ENCODE assay signal across 8 cellular contexts in the genomic region with DNA sequence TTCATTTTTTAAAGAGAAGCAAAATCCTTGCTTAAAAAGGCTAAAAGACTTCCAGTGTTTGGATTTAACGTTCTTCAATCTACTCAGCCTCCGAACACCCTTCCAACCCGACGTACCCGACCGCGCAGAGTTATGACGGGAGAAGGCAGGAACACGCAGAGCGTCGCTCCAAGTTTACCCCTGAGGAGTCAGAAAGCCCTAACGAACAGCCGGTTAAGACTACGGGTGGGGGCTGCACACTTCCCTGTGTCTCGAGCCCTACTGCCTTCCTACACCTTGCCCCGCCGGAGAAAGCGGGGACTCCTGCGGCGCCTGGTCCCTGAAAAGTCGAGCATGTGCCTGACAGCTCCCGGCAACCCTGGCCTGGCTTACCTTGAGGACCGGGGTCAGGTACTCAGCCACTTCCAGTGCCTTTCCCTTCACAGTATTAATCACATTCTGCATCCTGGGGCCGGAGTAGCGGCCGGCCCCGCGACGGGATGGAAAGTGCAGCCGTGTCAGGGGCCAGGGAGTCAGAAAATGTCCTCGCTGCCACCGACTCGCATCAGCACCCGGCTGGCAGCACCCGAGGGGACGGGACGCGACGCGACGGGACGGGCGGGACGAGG. TPM values are rescaled to one million over a fixed set of nuclear protein-coding genes. Genes with fewer than 3 reads are reported as not detected.
DNase-seq lines count a peak whose midpoint lies in the region; ATAC-seq, FAIRE-seq and TF ChIP-seq lines count a peak whose summit lies in the region.

No MANE protein-coding gene starts in this region.

- CTCF ChIA-PET in HCT116 (lab: Charles Lee), result interaction anchor here (1.7 kb wide), 1 partner anchor 450 kb away, joined by 4 read pairs; no protein-coding TSS in a partner anchor

- peaks cover 17% of the 10 kb centered on the region for H3F3A ChIP-seq in MM.1S (ENCODE audit: insufficient read depth, low read length)

- TF ChIP-seq RAD21 in HCT116 (IDR thresholded peaks at IDR 0.05; ENCODE audit: low read depth), result no peak

- peak; percentile 64 for DNase-seq in HCT116 (ENCODE audit: low read depth, low spot score)
- peak; percentile 72 for DNase-seq in MM.1S
- peak; percentile 66 for DNase-seq in T follicular helper cell (ENCODE audit: low read depth)
- DNase-seq in astrocyte (ENCODE audit: low read depth), result peak; percentile 82
- DNase-seq in hypothalamus (lab: John Stamatoyannopoulos, UW), result peak in 36 of 51 donors; percentile 3 to 83 (median 58)
- DNase-seq in retinal pigment epithelial cell (ENCODE audit: low read depth), result peak; percentile 72

- TF ChIP-seq CTCF in GM12875 (IDR thresholded peaks at IDR 0.05; ENCODE audit: borderline replicate concordance, insufficient read depth, low read depth, low read length) (no peak), HCT116 (IDR thresholded peaks at IDR 0.05 in 2 of 3, conservative IDR thresholded peaks at IDR 0.05 in 1 of 3; ENCODE audit: borderline replicate concordance in 1 of 3, insufficient read depth in 1 of 3, low read depth in 2 of 3, low read length in 2 of 3) (no peak), MM.1S (IDR thresholded peaks at IDR 0.05; ENCODE audit: low read length) (no peak), astrocyte (IDR thresholded peaks at IDR 0.05; ENCODE audit: insufficient read depth, low read depth, low read length) (no peak), retinal pigment epithelial cell (conservative IDR thresholded peaks at IDR 0.05; ENCODE audit: low read depth, low read length) (no peak)

- POLR2A ChIA-PET in HCT116 (lab: Charles Lee), result interaction anchor here (1.5 to 1.6 kb wide), 2 partner anchors 25 to 79 kb away, joined by 3 read pairs; no protein-coding TSS in a partner anchor

- RAD21 ChIA-PET in HCT116 (lab: Charles Lee; ENCODE audit: low non-redundant PET in 1 of 2, low total read pairs in 2 of 2, uncharacterized antibody in 2 of 2, unreplicated experiment in 2 of 2), result no interaction called here

- H4K20me1 ChIP-seq in HCT116 (ENCODE audit: insufficient read depth), result no peaks in the 10 kb centered on the region
- H4K20me1 ChIP-seq in MM.1S (ENCODE audit: insufficient read depth, low read length), result no peaks in the 10 kb centered on the region
- no peaks in the 10 kb centered on the region for H4K20me1 ChIP-seq in astrocyte (ENCODE audit: insufficient read depth, low read length)

- H3K9me2 ChIP-seq in HCT116 (ENCODE audit: insufficient read depth) (no peaks in the 10 kb centered on the region), MM.1S (replicated peaks; ENCODE audit: insufficient read depth, low read length) (no peaks in the 10 kb centered on the region)

- H3K27ac ChIP-seq in HCT116 (ENCODE audit: low read depth, low read length) (peak overlapping the region; percentile 75), MM.1S (ENCODE audit: low read length) (peak overlapping the region; percentile 83), astrocyte (ENCODE audit: low read depth, low read length) (peak overlapping the region; percentile 98)

- no peaks in the 10 kb centered on the region for H3K9me3 ChIP-seq in HCT116 (ENCODE audit: control insufficient read depth in 1 of 2, insufficient read depth in 1 of 2, low read depth in 1 of 2, low read length in 2 of 2)
- H3K9me3 ChIP-seq in MM.1S (replicated peaks; ENCODE audit: insufficient read depth, low read length), result no peaks in the 10 kb centered on the region
- H3K9me3 ChIP-seq in astrocyte (ENCODE audit: insufficient read depth, low read depth, low read length), result no peaks in the 10 kb centered on the region

- H3K9ac ChIP-seq in HCT116 (ENCODE audit: low read length) (peak overlapping the region; percentile 81), MM.1S (ENCODE audit: low read length) (peak overlapping the region; percentile 89), astrocyte (ENCODE audit: low read length) (peak overlapping the region; percentile 95)

- peaks cover 39% of the 10 kb centered on the region for H3K79me2 ChIP-seq in HCT116 (ENCODE audit: insufficient read depth, low read length)
- peaks cover 55% of the 10 kb centered on the region for H3K79me2 ChIP-seq in MM.1S (ENCODE audit: low read length)
- H3K79me2 ChIP-seq in astrocyte (ENCODE audit: insufficient read depth, low read length), result peaks cover 42% of the 10 kb centered on the region

- H3K4me3 Mint-ChIP-seq in astrocyte (ENCODE audit: unreplicated experiment), result peak overlapping the region; percentile 96

- H3K4me2 ChIP-seq in HCT116 (ENCODE audit: low read length), result peak overlapping the region; percentile 81
- H3K4me2 ChIP-seq in MM.1S (ENCODE audit: low read depth, low read length), result peak overlapping the region; percentile 77
- peak overlapping the region; percentile 88 for H3K4me2 ChIP-seq in astrocyte (ENCODE audit: low read length)

- peaks cover 9 to 11% of the 10 kb centered on the region in 2 experiments; a peak in 3 of 4 replicates for H3K4me1 ChIP-seq in HCT116 (ENCODE audit: control insufficient read depth in 1 of 2, insufficient read depth in 2 of 2, low read length in 2 of 2)
- H3K4me1 ChIP-seq in MM.1S (ENCODE audit: low read length), result peaks cover 19% of the 10 kb centered on the region
- H3K4me1 ChIP-seq in astrocyte (ENCODE audit: insufficient read depth, low read length), result peaks cover 8% of the 10 kb centered on the region

- BruUV-seq in HCT116 (replicated peaks; lab: Mats Ljungman, UMichigan), result TSS peak; percentile 54

- H2AFZ ChIP-seq in HCT116 (ENCODE audit: low read depth, low read length, poor library complexity, severe bottlenecking) (peak overlapping the region; percentile 41), MM.1S (ENCODE audit: low read length) (peak overlapping the region; percentile 78), astrocyte (ENCODE audit: low read depth, low read length) (peak overlapping the region; percentile 97)

- peaks cover 6% of the 10 kb centered on the region for H3K4me1 Mint-ChIP-seq in astrocyte (ENCODE audit: low read depth, unreplicated experiment)

- no peak for FAIRE-seq in astrocyte (lab: Jason Lieb, UNC)

- H3K36me3 Mint-ChIP-seq in astrocyte (ENCODE audit: low read depth, unreplicated experiment), result peaks cover 3% of the 10 kb centered on the region

- peak overlapping the region; percentile 96 for H3K27ac Mint-ChIP-seq in astrocyte (ENCODE audit: unreplicated experiment)

- H3K27me3 Mint-ChIP-seq in astrocyte (ENCODE audit: low read depth, unreplicated experiment), result no peaks in the 10 kb centered on the region

- H3K36me3 ChIP-seq in HCT116 (ENCODE audit: control insufficient read depth in 1 of 2, insufficient read depth in 2 of 2, low read length in 2 of 2) (no peaks in the 10 kb centered on the region), MM.1S (replicated peaks; ENCODE audit: insufficient read depth, low read length) (no peaks in the 10 kb centered on the region; the same call in 1 of the 2 replicates), astrocyte (ENCODE audit: insufficient read depth, low read length) (no peaks in the 10 kb centered on the region)

- ATAC-seq in HCT116, result peak; percentile 69
- no peak for ATAC-seq in HG03469 (IDR thresholded peaks at IDR 0.05; ENCODE audit: unreplicated experiment)

- no peaks in the 10 kb centered on the region for H3K9me3 Mint-ChIP-seq in astrocyte (ENCODE audit: unreplicated experiment)

- TF ChIP-seq POLR2A in HCT116 (IDR thresholded peaks at IDR 0.05; ENCODE audit: borderline replicate concordance, extremely low read depth, insufficient read depth, insufficient read length), result no peak

- intact Hi-C loops in HCT116 (cut with micrococcal nuclease), result loop anchor here (5.0 kb wide), 1 partner anchor 431 kb away; the partner anchor contains the start of gene GTPBP8

- H3K27me3 ChIP-seq in HCT116 (ENCODE audit: insufficient read depth, low read length) (no peaks in the 10 kb centered on the region), MM.1S (replicated peaks; ENCODE audit: insufficient read depth, low read length) (no peaks in the 10 kb centered on the region), astrocyte (ENCODE audit: insufficient read depth, low read length) (no peaks in the 10 kb centered on the region)

- H3K4me3 ChIP-seq in GM12875 (ENCODE audit: low read depth, low read length) (peak overlapping the region; percentile 90), HCT116 (replicated peaks in 1 of 2; ENCODE audit: low read depth in 1 of 2, low read length in 2 of 2) (peak overlapping the region; percentile 80 to 94), MM.1S (ENCODE audit: low read length) (peak overlapping the region; percentile 98), astrocyte (ENCODE audit: insufficient read depth, low read depth, low read length) (peak overlapping the region; percentile 94), retinal pigment epithelial cell (ENCODE audit: low read length) (peak overlapping the region; percentile 70)

TF ChIP-seq in HCT116, 20 proteins besides CTCF, POLR2A, EP300 and RAD21:
- TF ChIP-seq SRF (IDR thresholded peaks at IDR 0.05; ENCODE audit: low read depth), result peak; percentile 28; the same call in 1 of the 2 replicates
- no peak for TF ChIP-seq JUND (IDR thresholded peaks at IDR 0.05)
- TF ChIP-seq ZFX (IDR thresholded peaks at IDR 0.05), result peak; percentile 43; the same call in 1 of the 2 replicates

RNA-seq across cellular contexts. Expression of gene ATG3, which starts 0.6 kb away (rescaled TPM):
- total RNA-seq in HCT116 (2021; ENCODE audit: unreplicated experiment) (56.4 TPM), astrocyte (45.4 and 46.2 TPM in 2 replicates)
- 36.1 and 48.0 TPM in 2 replicates for polyA plus RNA-seq in HCT116 (2012)

RNA-seq across cellular contexts. Expression of gene SLC35A5, which starts 0.7 kb away (rescaled TPM):
- 21.4 TPM for total RNA-seq in HCT116 (2021; ENCODE audit: unreplicated experiment)
- 9.4 and 10.1 TPM in 2 replicates for polyA plus RNA-seq in HCT116 (2012)
- total RNA-seq in astrocyte, result 24.4 and 26.1 TPM in 2 replicates

Comparison
In these comparisons a context has a peak if more than half of its experiments do, and no peak if none do; other contexts are left out.
1. H2AFZ ChIP-seq: peak in every context shown above with its lines; median percentile 97 in astrocyte; 78 in MM.1S; 41 in HCT116.